8 cellular contexts compared by ENCODE assay signal in the genomic region with DNA sequence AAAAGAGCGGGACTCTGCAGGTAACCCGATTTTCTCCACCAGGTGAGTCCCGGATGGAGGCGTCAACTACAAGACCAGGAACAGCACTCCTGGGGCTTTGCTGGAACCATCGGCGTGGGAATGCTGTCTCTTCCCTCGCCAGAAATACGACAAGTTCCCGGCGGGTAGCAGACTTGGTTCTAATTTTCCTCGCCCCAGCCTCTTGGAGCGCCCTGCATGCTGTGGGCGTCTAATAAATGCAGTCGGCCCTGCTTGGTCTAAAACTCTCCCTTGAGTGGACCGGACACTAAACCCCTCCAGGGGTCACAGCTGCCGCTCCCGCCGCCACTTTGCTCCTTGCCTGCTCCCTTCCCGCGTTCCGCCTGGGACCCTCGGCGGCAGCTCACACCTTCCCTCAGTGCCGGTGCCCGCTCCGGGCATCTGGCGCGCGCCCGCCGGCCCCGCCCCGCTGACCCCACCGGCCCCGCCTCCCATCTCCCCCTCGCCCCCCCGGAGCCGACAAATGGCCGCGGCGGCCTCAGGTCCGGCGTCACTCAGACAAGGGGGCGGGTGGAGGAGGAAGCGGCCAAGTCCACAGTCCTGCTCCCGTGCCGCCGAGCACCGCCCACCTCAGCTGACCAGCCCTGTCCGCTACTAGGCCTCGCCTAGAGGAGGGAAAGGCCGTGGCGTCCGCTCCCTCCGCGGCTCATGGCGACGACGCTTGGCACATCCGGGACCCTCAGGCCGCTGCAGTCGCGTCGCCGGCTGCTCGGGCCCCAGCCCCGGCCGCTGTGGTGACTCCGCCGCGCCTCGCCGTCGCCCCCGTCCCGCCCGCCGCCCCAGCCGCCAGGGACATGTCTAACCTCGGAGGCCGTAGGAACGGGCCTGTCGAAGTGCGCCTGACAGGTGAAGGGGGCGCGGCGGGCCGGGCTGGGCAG.
DNase-seq lines count a peak whose midpoint lies in the region; ATAC-seq, FAIRE-seq and TF ChIP-seq lines count a peak whose summit lies in the region.

No MANE protein-coding gene starts in this region.

- peak; percentile 47 for ATAC-seq in CD4-positive, alpha-beta T cell (ENCODE audit: poor library complexity)
- ATAC-seq in GM21619 (IDR thresholded peaks at IDR 0.05; ENCODE audit: unreplicated experiment) = peak; percentile 72

- H3K27ac Mint-ChIP-seq in CD4-positive, alpha-beta T cell = peak overlapping the region; percentile 94
- no peak overlapping the region for H3K27ac Mint-ChIP-seq in activated naive CD4-positive, alpha-beta T cell treated with anti-CD3 and anti-CD28 coated beads, Interleukin-2, amount 10 ng/mL, durations not matched to agents 7 days and 5 days
- no peak overlapping the region for H3K27ac Mint-ChIP-seq in neural crest cell (ENCODE audit: unreplicated experiment)
- peak overlapping the region; percentile 87 for H3K27ac Mint-ChIP-seq in stimulated activated naive CD8-positive, alpha-beta T cell treated with anti-CD3 and anti-CD28 coated beads, Interleukin-15, Interleukin-2, amounts not matched to agents 100 ng/mL and 50 ng/mL, for 24 hours

- POLR2A ChIA-PET in CD4-positive, alpha-beta T cell (lab: Charles Lee) = interaction anchor here (0.6 to 1.2 kb wide), 3 partner anchors 14 to 356 kb away, joined by 3 to 4 read pairs (median 4); a partner anchor contains a TSS

- no peaks in the 10 kb centered on the region; the same call in 1 of the 2 replicates for H3K4me1 ChIP-seq in SJCRH30

- H3K9me3 Mint-ChIP-seq in CD4-positive, alpha-beta T cell = no peaks in the 10 kb centered on the region
- H3K9me3 Mint-ChIP-seq in activated naive CD4-positive, alpha-beta T cell treated with anti-CD3 and anti-CD28 coated beads, Interleukin-2, amount 10 ng/mL, durations not matched to agents 7 days and 5 days = no peaks in the 10 kb centered on the region
- no peaks in the 10 kb centered on the region for H3K9me3 Mint-ChIP-seq in neural crest cell
- no peaks in the 10 kb centered on the region for H3K9me3 Mint-ChIP-seq in stimulated activated naive CD8-positive, alpha-beta T cell treated with anti-CD3 and anti-CD28 coated beads, Interleukin-15, Interleukin-2, amounts not matched to agents 100 ng/mL and 50 ng/mL, for 24 hours

- CTCF ChIA-PET in CD4-positive, alpha-beta T cell (lab: Charles Lee) = no interaction called here
- CTCF ChIA-PET in activated naive CD4-positive, alpha-beta T cell treated with anti-CD3 and anti-CD28 coated beads, Interleukin-2, amount 10 ng/mL, durations not matched to agents 7 days and 5 days (lab: Charles Lee) = no interaction called here

- H3K9me3 ChIP-seq in CD4-positive, alpha-beta T cell (ENCODE audit: control insufficient read depth, low read length) = no peaks in the 10 kb centered on the region
- H3K9me3 ChIP-seq in SJCRH30 (replicated peaks) = no peaks in the 10 kb centered on the region

- FAIRE-seq in frontal cortex (lab: Jason Lieb, UNC) = no peak

- no peak for TF ChIP-seq CTCF in CD4-positive, alpha-beta T cell (IDR thresholded peaks at IDR 0.05)
- TF ChIP-seq CTCF in neural crest cell (conservative IDR thresholded peaks at IDR 0.05) = no peak

- peak; percentile 26 to 73 (median 60) for DNase-seq in CD4-positive, alpha-beta T cell
- DNase-seq in LoVo (ENCODE audit: low spot score) = peak; percentile 94
- peak; percentile 95 to 97 for DNase-seq in SJCRH30
- peak; percentile 64 for DNase-seq in activated naive CD4-positive, alpha-beta T cell treated with anti-CD3 and anti-CD28 coated beads, Interleukin-2, amount 10 ng/mL, durations not matched to agents 7 days and 5 days
- peak; percentile 89 to 90 for DNase-seq in frontal cortex (ENCODE audit: low spot score in 2 of 2)
- peak; percentile 87 for DNase-seq in neural crest cell (ENCODE audit: low read depth, low spot score)

- peak overlapping the region; percentile 65 for H3K27ac ChIP-seq in CD4-positive, alpha-beta T cell (ENCODE audit: low read depth, low read length)
- peak overlapping the region; percentile 2; the same call in 1 of the 2 replicates for H3K27ac ChIP-seq in SJCRH30

- no peaks in the 10 kb centered on the region for H3K36me3 ChIP-seq in SJCRH30

- peak overlapping the region; percentile 93 for H3K4me3 ChIP-seq in SJCRH30

- peak overlapping the region; percentile 99 for H3K4me3 Mint-ChIP-seq in CD4-positive, alpha-beta T cell
- peak overlapping the region; percentile 82 for H3K4me3 Mint-ChIP-seq in activated naive CD4-positive, alpha-beta T cell treated with anti-CD3 and anti-CD28 coated beads, Interleukin-2, amount 10 ng/mL, durations not matched to agents 7 days and 5 days
- peak overlapping the region; percentile 89 for H3K4me3 Mint-ChIP-seq in neural crest cell
- H3K4me3 Mint-ChIP-seq in stimulated activated naive CD8-positive, alpha-beta T cell treated with anti-CD3 and anti-CD28 coated beads, Interleukin-15, Interleukin-2, amounts not matched to agents 100 ng/mL and 50 ng/mL, for 24 hours = peak overlapping the region; percentile 89

- H3K4me1 Mint-ChIP-seq in CD4-positive, alpha-beta T cell (ENCODE audit: low read depth) = peaks cover 40% of the 10 kb centered on the region
- peaks cover 28% of the 10 kb centered on the region for H3K4me1 Mint-ChIP-seq in activated naive CD4-positive, alpha-beta T cell treated with anti-CD3 and anti-CD28 coated beads, Interleukin-2, amount 10 ng/mL, durations not matched to agents 7 days and 5 days
- H3K4me1 Mint-ChIP-seq in neural crest cell = peaks cover 22% of the 10 kb centered on the region
- H3K4me1 Mint-ChIP-seq in stimulated activated naive CD8-positive, alpha-beta T cell treated with anti-CD3 and anti-CD28 coated beads, Interleukin-15, Interleukin-2, amounts not matched to agents 100 ng/mL and 50 ng/mL, for 24 hours (ENCODE audit: low read depth) = peaks cover 46% of the 10 kb centered on the region

- no peaks in the 10 kb centered on the region for H3K27me3 Mint-ChIP-seq in CD4-positive, alpha-beta T cell
- peaks cover 34% of the 10 kb centered on the region for H3K27me3 Mint-ChIP-seq in activated naive CD4-positive, alpha-beta T cell treated with anti-CD3 and anti-CD28 coated beads, Interleukin-2, amount 10 ng/mL, durations not matched to agents 7 days and 5 days
- peaks cover 11% of the 10 kb centered on the region for H3K27me3 Mint-ChIP-seq in neural crest cell (ENCODE audit: low read depth)
- H3K27me3 Mint-ChIP-seq in stimulated activated naive CD8-positive, alpha-beta T cell treated with anti-CD3 and anti-CD28 coated beads, Interleukin-15, Interleukin-2, amounts not matched to agents 100 ng/mL and 50 ng/mL, for 24 hours = no peaks in the 10 kb centered on the region

- peaks cover 19% of the 10 kb centered on the region for H3K36me3 Mint-ChIP-seq in CD4-positive, alpha-beta T cell (ENCODE audit: low read depth)
- peaks cover 2% of the 10 kb centered on the region for H3K36me3 Mint-ChIP-seq in activated naive CD4-positive, alpha-beta T cell treated with anti-CD3 and anti-CD28 coated beads, Interleukin-2, amount 10 ng/mL, durations not matched to agents 7 days and 5 days
- no peaks in the 10 kb centered on the region for H3K36me3 Mint-ChIP-seq in neural crest cell (ENCODE audit: low read depth)
- H3K36me3 Mint-ChIP-seq in stimulated activated naive CD8-positive, alpha-beta T cell treated with anti-CD3 and anti-CD28 coated beads, Interleukin-15, Interleukin-2, amounts not matched to agents 100 ng/mL and 50 ng/mL, for 24 hours (ENCODE audit: low read depth) = no peaks in the 10 kb centered on the region

- intact Hi-C loops in CD4-positive, alpha-beta T cell (cut with DNase I, micrococcal nuclease) = loop anchor here in 1 of 2 experiments (10.0 kb wide), 1 partner anchor 103 kb away; no protein-coding TSS in a partner anchor

- no peaks in the 10 kb centered on the region for H3K27me3 ChIP-seq in CD4-positive, alpha-beta T cell (ENCODE audit: control insufficient read depth, insufficient read depth, low read length)
- no peaks in the 10 kb centered on the region for H3K27me3 ChIP-seq in SJCRH30

Comparison
In these comparisons a context has a peak if more than half of its experiments do, and no peak if none do; other contexts are left out.
1. Peak in every context shown above with its lines: DNase-seq, ATAC-seq, H3K4me3 ChIP-seq and H3K27ac ChIP-seq.
2. H3K27ac Mint-ChIP-seq: peak in CD4-positive, alpha-beta T cell (single experiment) and stimulated activated naive CD8-positive, alpha-beta T cell treated with anti-CD3 and anti-CD28 coated beads, Interleukin-15, Interleukin-2, amounts not matched to agents 100 ng/mL and 50 ng/mL, for 24 hours (single experiment); none in activated naive CD4-positive, alpha-beta T cell treated with anti-CD3 and anti-CD28 coated beads, Interleukin-2, amount 10 ng/mL, durations not matched to agents 7 days and 5 days (single experiment) and neural crest cell (single experiment).